1 cellular context compared by ENCODE assay signal in the genomic region with DNA sequence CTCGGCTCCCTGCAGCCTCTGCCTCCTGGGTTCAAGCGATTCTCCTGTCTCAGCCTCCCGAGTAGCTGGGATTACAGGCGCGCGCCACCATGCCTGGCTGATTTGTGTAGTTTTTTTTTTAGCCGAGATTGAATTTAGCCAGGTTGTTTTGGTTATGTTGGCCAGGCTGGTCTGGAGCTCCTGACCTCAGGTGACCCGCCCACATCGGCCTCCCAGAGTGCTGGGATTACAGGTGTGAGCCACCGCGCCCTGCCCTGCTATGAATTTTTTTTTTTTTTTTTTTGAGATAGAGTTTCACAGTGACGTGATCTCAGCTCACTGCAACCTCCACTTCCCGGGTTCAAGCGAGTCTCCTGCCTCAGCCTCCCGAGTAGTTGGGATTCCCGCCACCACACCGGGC.
A peak's percentile ranks its signal among the peaks of the same experiment; 100 is the strongest.
TF ChIP-seq lines count a peak whose summit lies in the region.

No MANE protein-coding gene starts in this region.

TF ChIP-seq in HepG2, 621 proteins besides CTCF, POLR2A, EP300 and RAD21:
- TF ChIP-seq PRPF4 (IDR thresholded peaks at IDR 0.05; ENCODE audit: low read depth, low read length, poor library complexity, severe bottlenecking) = peak; percentile 15
- TF ChIP-seq, protein P1, sequence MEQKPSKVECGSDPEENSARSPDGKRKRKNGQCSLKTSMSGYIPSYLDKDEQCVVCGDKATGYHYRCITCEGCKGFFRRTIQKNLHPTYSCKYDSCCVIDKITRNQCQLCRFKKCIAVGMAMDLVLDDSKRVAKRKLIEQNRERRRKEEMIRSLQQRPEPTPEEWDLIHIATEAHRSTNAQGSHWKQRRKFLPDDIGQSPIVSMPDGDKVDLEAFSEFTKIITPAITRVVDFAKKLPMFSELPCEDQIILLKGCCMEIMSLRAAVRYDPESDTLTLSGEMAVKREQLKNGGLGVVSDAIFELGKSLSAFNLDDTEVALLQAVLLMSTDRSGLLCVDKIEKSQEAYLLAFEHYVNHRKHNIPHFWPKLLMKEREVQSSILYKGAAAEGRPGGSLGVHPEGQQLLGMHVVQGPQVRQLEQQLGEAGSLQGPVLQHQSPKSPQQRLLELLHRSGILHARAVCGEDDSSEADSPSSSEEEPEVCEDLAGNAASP (CRISPR knock-in tag; IDR thresholded peaks at IDR 0.05; ENCODE audit: borderline replicate concordance) = peak; percentile 52; the same call in 1 of the 2 replicates
- peak; percentile 39; the same call in 1 of the 2 replicates for TF ChIP-seq ZBTB38 (CRISPR knock-in tag; IDR thresholded peaks at IDR 0.05)
- peak; percentile 93 for TF ChIP-seq ZNF460 (CRISPR knock-in tag; IDR thresholded peaks at IDR 0.05; ENCODE audit: borderline replicate concordance)
- TF ChIP-seq, protein P2, sequence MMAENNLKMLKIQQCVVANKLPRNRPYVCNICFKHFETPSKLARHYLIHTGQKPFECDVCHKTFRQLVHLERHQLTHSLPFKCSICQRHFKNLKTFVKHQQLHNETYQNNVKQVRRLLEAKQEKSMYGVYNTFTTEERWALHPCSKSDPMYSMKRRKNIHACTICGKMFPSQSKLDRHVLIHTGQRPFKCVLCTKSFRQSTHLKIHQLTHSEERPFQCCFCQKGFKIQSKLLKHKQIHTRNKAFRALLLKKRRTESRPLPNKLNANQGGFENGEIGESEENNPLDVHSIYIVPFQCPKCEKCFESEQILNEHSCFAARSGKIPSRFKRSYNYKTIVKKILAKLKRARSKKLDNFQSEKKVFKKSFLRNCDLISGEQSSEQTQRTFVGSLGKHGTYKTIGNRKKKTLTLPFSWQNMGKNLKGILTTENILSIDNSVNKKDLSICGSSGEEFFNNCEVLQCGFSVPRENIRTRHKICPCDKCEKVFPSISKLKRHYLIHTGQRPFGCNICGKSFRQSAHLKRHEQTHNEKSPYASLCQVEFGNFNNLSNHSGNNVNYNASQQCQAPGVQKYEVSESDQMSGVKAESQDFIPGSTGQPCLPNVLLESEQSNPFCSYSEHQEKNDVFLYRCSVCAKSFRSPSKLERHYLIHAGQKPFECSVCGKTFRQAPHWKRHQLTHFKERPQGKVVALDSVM (CRISPR knock-in tag; IDR thresholded peaks at IDR 0.05) = peak; percentile 48
- TF ChIP-seq ELF4 (CRISPR knock-in tag; IDR thresholded peaks at IDR 0.05; ENCODE audit: borderline replicate concordance) = 0 out of 2 replicates have a peak, but pooled peaks have one; percentile 10
TF ChIP-seq in HepG2: peak in this region for 6; not testable (repeated sequence) for 615.
